ENCODE assay signal across 11 cellular contexts in genomic region chr2:189115126-189115525, GRCh38.
DNase-seq lines count a peak whose midpoint lies in the region; TF ChIP-seq lines count a peak whose summit lies in the region.
"Had no signal": no experiment of that assay in that cellular context is flagged by ENCODE, and none has a peak within 500 bp of the region (broad histone marks: within the 10 kb centered on the region; RNA-seq: fewer than 3 reads in every experiment).

No MANE protein-coding gene starts in this region.

- H3K27me3 Mint-ChIP-seq in activated naive CD8-positive, alpha-beta T cell treated with anti-CD3 and anti-CD28 coated beads for 36 hours: peaks cover 8% of the 10 kb centered on the region

- no peaks in the 10 kb centered on the region for H3K9me3 ChIP-seq in osteoblast (ENCODE audit: low read depth, low read length)
- H3K9me3 ChIP-seq: right atrium auricular region had no signal

- H3K4me1 ChIP-seq in osteoblast (ENCODE audit: insufficient read depth, low read length): peaks cover 55% of the 10 kb centered on the region

- H2AFZ ChIP-seq in osteoblast (ENCODE audit: low read length): no peak overlapping the region

- H4K20me1 ChIP-seq in osteoblast (ENCODE audit: insufficient read depth, low read length): no peaks in the 10 kb centered on the region

- no peak overlapping the region for H3K27ac Mint-ChIP-seq in activated naive CD8-positive, alpha-beta T cell treated with anti-CD3 and anti-CD28 coated beads for 36 hours

- H3K9me3 Mint-ChIP-seq in activated naive CD8-positive, alpha-beta T cell treated with anti-CD3 and anti-CD28 coated beads for 36 hours: no peaks in the 10 kb centered on the region

- H3K4me2 ChIP-seq in osteoblast (ENCODE audit: insufficient read depth, low read length): no peak overlapping the region

- peaks cover 26% of the 10 kb centered on the region for H3K4me1 Mint-ChIP-seq in activated naive CD8-positive, alpha-beta T cell treated with anti-CD3 and anti-CD28 coated beads for 36 hours

- H3K36me3 ChIP-seq in osteoblast (ENCODE audit: insufficient read depth, low read length): peaks cover 3% of the 10 kb centered on the region
- H3K36me3 ChIP-seq: right atrium auricular region had no signal

- H3K27me3 ChIP-seq in dorsolateral prefrontal cortex (no peaks in the 10 kb centered on the region), osteoblast (ENCODE audit: insufficient read depth, low read length) (no peaks in the 10 kb centered on the region)
- H3K27me3 ChIP-seq: right atrium auricular region had no signal

- DNase-seq in DMS 273 (lab: John Stamatoyannopoulos, UW; ENCODE audit: unreplicated experiment) (peak; percentile 37), DMS 273 treated with DMSO at 0.1 percent for 48 hours (lab: John Stamatoyannopoulos, UW) (no peak), NCI-H69 (lab: John Stamatoyannopoulos, UW) (peak; percentile 6), dorsolateral prefrontal cortex (no peak), osteoblast (ENCODE audit: insufficient read length, low spot score, missing footprints) (no peak), foreskin melanocyte (no peak), NCI-H1417 treated with DMSO at 0.1 percent for 48 hours (lab: John Stamatoyannopoulos, UW) (no peak)
- no peak for DNase-seq in activated naive CD8-positive, alpha-beta T cell treated with anti-CD3 and anti-CD28 coated beads for 36 hours
- DNase-seq: effector memory CD4-positive, alpha-beta T cell; NCI-H774 had no signal

- TF ChIP-seq CTCF in dorsolateral prefrontal cortex (IDR thresholded peaks at IDR 0.05 in 54 of 56, conservative IDR thresholded peaks at IDR 0.05 in 2 of 56; ENCODE audit: low read depth in 1 of 56, partially characterized antibody in 56 of 56) (peak in 43 of 56 donors; percentile 7 to 59 (median 29)), osteoblast (IDR thresholded peaks at IDR 0.05; ENCODE audit: extremely low read depth, low read depth, low read length) (peak; percentile 23)

- H3K4me3 ChIP-seq in dorsolateral prefrontal cortex: no peak overlapping the region
- no peak overlapping the region for H3K4me3 ChIP-seq in osteoblast (ENCODE audit: insufficient read depth, low read length)
- H3K4me3 ChIP-seq: right atrium auricular region had no signal

- no peaks in the 10 kb centered on the region for H3K36me3 Mint-ChIP-seq in activated naive CD8-positive, alpha-beta T cell treated with anti-CD3 and anti-CD28 coated beads for 36 hours

- peaks cover 80% of the 10 kb centered on the region for H3K79me2 ChIP-seq in osteoblast (ENCODE audit: insufficient read depth, low read length)

- no peak overlapping the region for H3K27ac ChIP-seq in dorsolateral prefrontal cortex
- peak overlapping the region; percentile 76 for H3K27ac ChIP-seq in osteoblast (ENCODE audit: low read depth, low read length)
- H3K27ac ChIP-seq: right atrium auricular region had no signal

- no peak overlapping the region for H3K4me3 Mint-ChIP-seq in activated naive CD8-positive, alpha-beta T cell treated with anti-CD3 and anti-CD28 coated beads for 36 hours

- intact Hi-C loops in dorsolateral prefrontal cortex (cut with DNase I): loop anchor here in 1 of 2 donors (10.0 kb wide), 1 partner anchor 170 kb away; no protein-coding TSS in a partner anchor

Comparison
In these comparisons a context has a peak if more than half of its experiments do, and no peak if none do; other contexts are left out.
1. DNase-seq: peak in DMS 273 (single experiment) and NCI-H69 (single experiment); none in DMS 273 treated with DMSO at 0.1 percent for 48 hours (single experiment), dorsolateral prefrontal cortex (0 of 10), osteoblast (single experiment), foreskin melanocyte (single experiment), activated naive CD8-positive, alpha-beta T cell treated with anti-CD3 and anti-CD28 coated beads for 36 hours (single experiment) and NCI-H1417 treated with DMSO at 0.1 percent for 48 hours (single experiment).